Comparison of ENCODE assay signal across 2 cellular contexts in the genomic region with DNA sequence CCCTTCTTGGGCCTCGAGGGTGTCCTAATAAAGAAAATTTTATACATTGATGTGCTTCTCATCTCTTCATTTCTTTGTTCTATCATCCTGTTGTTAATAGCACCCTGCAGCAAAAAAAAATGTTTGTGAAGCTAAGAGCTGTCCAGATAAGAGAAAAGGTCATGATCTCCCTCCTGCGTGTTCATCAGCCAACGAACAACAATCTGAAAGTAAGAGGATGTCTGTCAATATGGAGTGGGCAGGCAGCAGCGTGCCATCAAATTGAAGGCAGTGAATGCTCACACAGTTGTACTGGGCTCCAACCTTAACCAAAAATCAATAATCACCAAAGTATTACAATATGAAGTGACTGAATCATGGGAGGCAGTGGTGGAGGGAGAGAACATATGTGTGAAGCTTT.
TF ChIP-seq lines count a peak whose summit lies in the region.

No MANE protein-coding gene starts in this region.

TF ChIP-seq in A549, 52 proteins besides CTCF, POLR2A, EP300 and RAD21 (continued from another document):
- TF ChIP-seq, protein P1, sequence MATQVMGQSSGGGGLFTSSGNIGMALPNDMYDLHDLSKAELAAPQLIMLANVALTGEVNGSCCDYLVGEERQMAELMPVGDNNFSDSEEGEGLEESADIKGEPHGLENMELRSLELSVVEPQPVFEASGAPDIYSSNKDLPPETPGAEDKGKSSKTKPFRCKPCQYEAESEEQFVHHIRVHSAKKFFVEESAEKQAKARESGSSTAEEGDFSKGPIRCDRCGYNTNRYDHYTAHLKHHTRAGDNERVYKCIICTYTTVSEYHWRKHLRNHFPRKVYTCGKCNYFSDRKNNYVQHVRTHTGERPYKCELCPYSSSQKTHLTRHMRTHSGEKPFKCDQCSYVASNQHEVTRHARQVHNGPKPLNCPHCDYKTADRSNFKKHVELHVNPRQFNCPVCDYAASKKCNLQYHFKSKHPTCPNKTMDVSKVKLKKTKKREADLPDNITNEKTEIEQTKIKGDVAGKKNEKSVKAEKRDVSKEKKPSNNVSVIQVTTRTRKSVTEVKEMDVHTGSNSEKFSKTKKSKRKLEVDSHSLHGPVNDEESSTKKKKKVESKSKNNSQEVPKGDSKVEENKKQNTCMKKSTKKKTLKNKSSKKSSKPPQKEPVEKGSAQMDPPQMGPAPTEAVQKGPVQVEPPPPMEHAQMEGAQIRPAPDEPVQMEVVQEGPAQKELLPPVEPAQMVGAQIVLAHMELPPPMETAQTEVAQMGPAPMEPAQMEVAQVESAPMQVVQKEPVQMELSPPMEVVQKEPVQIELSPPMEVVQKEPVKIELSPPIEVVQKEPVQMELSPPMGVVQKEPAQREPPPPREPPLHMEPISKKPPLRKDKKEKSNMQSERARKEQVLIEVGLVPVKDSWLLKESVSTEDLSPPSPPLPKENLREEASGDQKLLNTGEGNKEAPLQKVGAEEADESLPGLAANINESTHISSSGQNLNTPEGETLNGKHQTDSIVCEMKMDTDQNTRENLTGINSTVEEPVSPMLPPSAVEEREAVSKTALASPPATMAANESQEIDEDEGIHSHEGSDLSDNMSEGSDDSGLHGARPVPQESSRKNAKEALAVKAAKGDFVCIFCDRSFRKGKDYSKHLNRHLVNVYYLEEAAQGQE (IDR thresholded peaks at IDR 0.05), result no peak
- TF ChIP-seq NR3C1 (IDR thresholded peaks at IDR 0.05), result no peak
- no peak for TF ChIP-seq MAFK (IDR thresholded peaks at IDR 0.05; ENCODE audit: partially characterized antibody)
- TF ChIP-seq HOXA7 (CRISPR knock-in tag; IDR thresholded peaks at IDR 0.05), result no peak

TF ChIP-seq in GM23338, 12 proteins besides CTCF, POLR2A, EP300 and RAD21 (continued from another document):
- TF ChIP-seq, protein P1 (IDR thresholded peaks at IDR 0.05; ENCODE audit: unreplicated experiment), result no peak
- TF ChIP-seq ZNF114 (CRISPR knock-in tag; IDR thresholded peaks at IDR 0.05) (no peak), CREB1 (CRISPR knock-in tag; IDR thresholded peaks at IDR 0.05; ENCODE audit: low read depth) (no peak), JUNB (IDR thresholded peaks at IDR 0.05; ENCODE audit: unreplicated experiment) (no peak)
